ENCODE assay signal across 8 cellular contexts in genomic region chr4:155403886-155404285, GRCh38. TPM values are rescaled to one million over a fixed set of nuclear protein-coding genes. Genes with fewer than 3 reads are reported as not detected.
A peak's percentile ranks its signal among the peaks of the same experiment; 100 is the strongest.
DNase-seq lines count a peak whose midpoint lies in the region; ATAC-seq, FAIRE-seq and TF ChIP-seq lines count a peak whose summit lies in the region.

No MANE protein-coding gene starts in this region.

- H3K56ac ChIP-seq in mesendoderm (ENCODE audit: low read length), result no peak overlapping the region

- H3K9ac ChIP-seq in mesendoderm (ENCODE audit: low read length), result no peak overlapping the region

- ATAC-seq in esophagus mucosa (no peak), GM21717 (IDR thresholded peaks at IDR 0.05; ENCODE audit: unreplicated experiment) (no peak)

- no peak overlapping the region for H3K18ac ChIP-seq in mesendoderm (ENCODE audit: low read length)

- FAIRE-seq in GM12891 (lab: Jason Lieb, UNC), result no peak

- H3K36me3 ChIP-seq in mesendoderm (ENCODE audit: control insufficient read depth, insufficient read depth, low read length), result no peaks in the 10 kb centered on the region

- no peaks in the 10 kb centered on the region for H3K79me2 ChIP-seq in mesendoderm (ENCODE audit: control insufficient read depth, insufficient read depth, low read length)

- H2BK120ac ChIP-seq in mesendoderm (ENCODE audit: low read depth, low read length), result no peak overlapping the region

- DNase-seq in DMS53 treated with DMSO at 0.1 percent for 48 hours (lab: John Stamatoyannopoulos, UW; ENCODE audit: unreplicated experiment) (peak; percentile 12), NCI-H1417 treated with DMSO at 0.1 percent for 48 hours (lab: John Stamatoyannopoulos, UW) (peak; percentile 34), brain pericyte (ENCODE audit: low read depth, low spot score) (peak; percentile 7), mesendoderm (peak; percentile 50), GM12891 (ENCODE audit: insufficient read length, low spot score) (no peak), germinal center (ENCODE audit: low spot score) (no peak)

- H4K5ac ChIP-seq in mesendoderm (ENCODE audit: low read length), result no peak overlapping the region

- TF ChIP-seq POLR2A in GM12891 (IDR thresholded peaks at IDR 0.05; ENCODE audit: low read depth, low read length), result no peak

- no peak overlapping the region for H4K8ac ChIP-seq in mesendoderm (ENCODE audit: low read depth, low read length)

- H2BK5ac ChIP-seq in mesendoderm (ENCODE audit: low read length), result no peak overlapping the region

- H3K4me1 ChIP-seq in mesendoderm (ENCODE audit: control insufficient read depth, low read depth, low read length), result no peaks in the 10 kb centered on the region

- no peak overlapping the region for H3K23ac ChIP-seq in mesendoderm (ENCODE audit: low read length)

- no peak overlapping the region for H2BK15ac ChIP-seq in mesendoderm (replicated peaks; ENCODE audit: low read depth)

- H3K4ac ChIP-seq in mesendoderm (ENCODE audit: low read depth, low read length), result no peak overlapping the region

- no CpG with 5 or more reads among the region's 4 CpGs for WGBS in mesendoderm (ENCODE audit: extremely low coverage, insufficient coverage, low lambda C conversion rate)

- H3K27me3 ChIP-seq in mesendoderm (ENCODE audit: insufficient read depth, low read length, poor library complexity), result no peaks in the 10 kb centered on the region

- no peak overlapping the region for H3K4me3 ChIP-seq in mesendoderm (ENCODE audit: low read length)

- H3K79me1 ChIP-seq in mesendoderm (ENCODE audit: low read length), result no peaks in the 10 kb centered on the region

- no peak overlapping the region for H3K27ac ChIP-seq in mesendoderm (ENCODE audit: low read depth, low read length)

- H3K4me2 ChIP-seq in mesendoderm (ENCODE audit: low read length), result no peak overlapping the region

- no peak overlapping the region for H2AK5ac ChIP-seq in mesendoderm (ENCODE audit: low read length)

TF ChIP-seq in GM12891, 5 proteins besides CTCF, POLR2A, EP300 and RAD21:
- TF ChIP-seq POLR2AphosphoS5 (IDR thresholded peaks at IDR 0.05; ENCODE audit: low read depth, low read length), result no peak
- no peak for TF ChIP-seq SPI1 (IDR thresholded peaks at IDR 0.05; ENCODE audit: low read depth, low read length)
- TF ChIP-seq POU2F2 (IDR thresholded peaks at IDR 0.05; ENCODE audit: low read depth, low read length), result no peak
- TF ChIP-seq TAF1 (IDR thresholded peaks at IDR 0.05; ENCODE audit: low read depth, low read length), result no peak
- TF ChIP-seq PAX5 (IDR thresholded peaks at IDR 0.05; ENCODE audit: insufficient read depth, low read length, severe bottlenecking), result no peak

RNA-seq across cellular contexts. Expression of gene MAP9, which starts 27.1 kb away (rescaled TPM):
- polyA plus RNA-seq in mesendoderm (2013, experiment 1 of 2), result 22.5 TPM
- 23.0 TPM for polyA plus RNA-seq in mesendoderm (2013, experiment 2 of 2)
- polyA plus RNA-seq in GM12891 (2012; ENCODE audit: low read depth, missing spikeins), result 2.0 TPM
- total RNA-seq in esophagus mucosa, result 1.7 TPM

Comparison
In these comparisons a context has a peak if more than half of its experiments do, and no peak if none do; other contexts are left out.
1. DNase-seq: peak in DMS53 treated with DMSO at 0.1 percent for 48 hours (single experiment), NCI-H1417 treated with DMSO at 0.1 percent for 48 hours (single experiment), brain pericyte (single experiment) and mesendoderm (single experiment); none in GM12891 (single experiment) and germinal center (single experiment).